Comparison of ENCODE assay signal across 1 cellular context in genomic region chr18:33440011-33440383, GRCh38.
TF ChIP-seq lines count a peak whose summit lies in the region.

No MANE protein-coding gene starts in this region.

TF ChIP-seq in GM23338, 12 proteins besides CTCF, POLR2A, EP300 and RAD21 (continued from another document):
- no peak for TF ChIP-seq ZNF462 (CRISPR knock-in tag; IDR thresholded peaks at IDR 0.05)
- no peak for TF ChIP-seq STAT1 (IDR thresholded peaks at IDR 0.05; ENCODE audit: unreplicated experiment)
- no peak for TF ChIP-seq NANOG (IDR thresholded peaks at IDR 0.05; ENCODE audit: borderline replicate concordance)
- TF ChIP-seq REST (IDR thresholded peaks at IDR 0.05; ENCODE audit: unreplicated experiment), result no peak
- no peak for TF ChIP-seq ZNF331 (CRISPR knock-in tag; IDR thresholded peaks at IDR 0.05; ENCODE audit: low read depth)
- no peak for TF ChIP-seq EZH2phosphoT487 (IDR thresholded peaks at IDR 0.05; ENCODE audit: unreplicated experiment)
- no peak for TF ChIP-seq ZNF114 (CRISPR knock-in tag; IDR thresholded peaks at IDR 0.05)
- no peak for TF ChIP-seq JUNB (IDR thresholded peaks at IDR 0.05; ENCODE audit: unreplicated experiment)
- no peak for TF ChIP-seq POLR2AphosphoS5 (IDR thresholded peaks at IDR 0.05; ENCODE audit: low read depth)
